In the genomic region with DNA sequence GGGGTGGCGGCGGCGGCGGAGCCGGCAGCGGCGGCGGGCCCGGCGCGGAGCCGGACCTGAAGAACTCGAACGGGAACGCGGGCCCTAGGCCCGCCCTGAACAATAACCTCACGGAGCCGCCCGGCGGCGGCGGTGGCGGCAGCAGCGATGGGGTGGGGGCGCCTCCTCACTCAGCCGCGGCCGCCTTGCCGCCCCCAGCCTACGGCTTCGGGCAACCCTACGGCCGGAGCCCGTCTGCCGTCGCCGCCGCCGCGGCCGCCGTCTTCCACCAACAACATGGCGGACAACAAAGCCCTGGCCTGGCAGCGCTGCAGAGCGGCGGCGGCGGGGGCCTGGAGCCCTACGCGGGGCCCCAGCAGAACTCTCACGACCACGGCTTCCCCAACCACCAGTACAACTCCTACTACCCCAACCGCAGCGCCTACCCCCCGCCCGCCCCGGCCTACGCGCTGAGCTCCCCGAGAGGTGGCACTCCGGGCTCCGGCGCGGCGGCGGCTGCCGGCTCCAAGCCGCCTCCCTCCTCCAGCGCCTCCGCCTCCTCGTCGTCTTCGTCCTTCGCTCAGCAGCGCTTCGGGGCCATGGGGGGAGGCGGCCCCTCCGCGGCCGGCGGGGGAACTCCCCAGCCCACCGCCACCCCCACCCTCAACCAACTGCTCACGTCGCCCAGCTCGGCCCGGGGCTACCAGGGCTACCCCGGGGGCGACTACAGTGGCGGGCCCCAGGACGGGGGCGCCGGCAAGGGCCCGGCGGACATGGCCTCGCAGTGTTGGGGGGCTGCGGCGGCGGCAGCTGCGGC, we compare ENCODE assay signal across 1 cellular context.
TF ChIP-seq lines count a peak whose summit lies in the region.

No MANE protein-coding gene starts in this region.

TF ChIP-seq in K562, 482 proteins besides CTCF, POLR2A, EP300 and RAD21 (continued from another document and continues in another):
- TF ChIP-seq, protein P1, sequence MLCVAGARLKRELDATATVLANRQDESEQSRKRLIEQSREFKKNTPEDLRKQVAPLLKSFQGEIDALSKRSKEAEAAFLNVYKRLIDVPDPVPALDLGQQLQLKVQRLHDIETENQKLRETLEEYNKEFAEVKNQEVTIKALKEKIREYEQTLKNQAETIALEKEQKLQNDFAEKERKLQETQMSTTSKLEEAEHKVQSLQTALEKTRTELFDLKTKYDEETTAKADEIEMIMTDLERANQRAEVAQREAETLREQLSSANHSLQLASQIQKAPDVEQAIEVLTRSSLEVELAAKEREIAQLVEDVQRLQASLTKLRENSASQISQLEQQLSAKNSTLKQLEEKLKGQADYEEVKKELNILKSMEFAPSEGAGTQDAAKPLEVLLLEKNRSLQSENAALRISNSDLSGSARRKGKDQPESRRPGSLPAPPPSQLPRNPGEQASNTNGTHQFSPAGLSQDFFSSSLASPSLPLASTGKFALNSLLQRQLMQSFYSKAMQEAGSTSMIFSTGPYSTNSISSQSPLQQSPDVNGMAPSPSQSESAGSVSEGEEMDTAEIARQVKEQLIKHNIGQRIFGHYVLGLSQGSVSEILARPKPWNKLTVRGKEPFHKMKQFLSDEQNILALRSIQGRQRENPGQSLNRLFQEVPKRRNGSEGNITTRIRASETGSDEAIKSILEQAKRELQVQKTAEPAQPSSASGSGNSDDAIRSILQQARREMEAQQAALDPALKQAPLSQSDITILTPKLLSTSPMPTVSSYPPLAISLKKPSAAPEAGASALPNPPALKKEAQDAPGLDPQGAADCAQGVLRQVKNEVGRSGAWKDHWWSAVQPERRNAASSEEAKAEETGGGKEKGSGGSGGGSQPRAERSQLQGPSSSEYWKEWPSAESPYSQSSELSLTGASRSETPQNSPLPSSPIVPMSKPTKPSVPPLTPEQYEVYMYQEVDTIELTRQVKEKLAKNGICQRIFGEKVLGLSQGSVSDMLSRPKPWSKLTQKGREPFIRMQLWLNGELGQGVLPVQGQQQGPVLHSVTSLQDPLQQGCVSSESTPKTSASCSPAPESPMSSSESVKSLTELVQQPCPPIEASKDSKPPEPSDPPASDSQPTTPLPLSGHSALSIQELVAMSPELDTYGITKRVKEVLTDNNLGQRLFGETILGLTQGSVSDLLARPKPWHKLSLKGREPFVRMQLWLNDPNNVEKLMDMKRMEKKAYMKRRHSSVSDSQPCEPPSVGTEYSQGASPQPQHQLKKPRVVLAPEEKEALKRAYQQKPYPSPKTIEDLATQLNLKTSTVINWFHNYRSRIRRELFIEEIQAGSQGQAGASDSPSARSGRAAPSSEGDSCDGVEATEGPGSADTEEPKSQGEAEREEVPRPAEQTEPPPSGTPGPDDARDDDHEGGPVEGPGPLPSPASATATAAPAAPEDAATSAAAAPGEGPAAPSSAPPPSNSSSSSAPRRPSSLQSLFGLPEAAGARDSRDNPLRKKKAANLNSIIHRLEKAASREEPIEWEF (CRISPR knock-in tag; IDR thresholded peaks at IDR 0.05) = no peak
- TF ChIP-seq SRSF3 (IDR thresholded peaks at IDR 0.05; ENCODE audit: insufficient read depth, low read length) = peak; percentile 82
- no peak for TF ChIP-seq KLF13 (tag; IDR thresholded peaks at IDR 0.05; ENCODE audit: borderline replicate concordance, low read depth)
- no peak for TF ChIP-seq SETDB1 (IDR thresholded peaks at IDR 0.05; ENCODE audit: low read length)
- no peak for TF ChIP-seq ZNF584 (CRISPR knock-in tag; IDR thresholded peaks at IDR 0.05; ENCODE audit: low read depth)
- TF ChIP-seq, protein P2, sequence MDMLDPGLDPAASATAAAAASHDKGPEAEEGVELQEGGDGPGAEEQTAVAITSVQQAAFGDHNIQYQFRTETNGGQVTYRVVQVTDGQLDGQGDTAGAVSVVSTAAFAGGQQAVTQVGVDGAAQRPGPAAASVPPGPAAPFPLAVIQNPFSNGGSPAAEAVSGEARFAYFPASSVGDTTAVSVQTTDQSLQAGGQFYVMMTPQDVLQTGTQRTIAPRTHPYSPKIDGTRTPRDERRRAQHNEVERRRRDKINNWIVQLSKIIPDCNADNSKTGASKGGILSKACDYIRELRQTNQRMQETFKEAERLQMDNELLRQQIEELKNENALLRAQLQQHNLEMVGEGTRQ (CRISPR knock-in tag; IDR thresholded peaks at IDR 0.05) = no peak
- TF ChIP-seq, protein P3, sequence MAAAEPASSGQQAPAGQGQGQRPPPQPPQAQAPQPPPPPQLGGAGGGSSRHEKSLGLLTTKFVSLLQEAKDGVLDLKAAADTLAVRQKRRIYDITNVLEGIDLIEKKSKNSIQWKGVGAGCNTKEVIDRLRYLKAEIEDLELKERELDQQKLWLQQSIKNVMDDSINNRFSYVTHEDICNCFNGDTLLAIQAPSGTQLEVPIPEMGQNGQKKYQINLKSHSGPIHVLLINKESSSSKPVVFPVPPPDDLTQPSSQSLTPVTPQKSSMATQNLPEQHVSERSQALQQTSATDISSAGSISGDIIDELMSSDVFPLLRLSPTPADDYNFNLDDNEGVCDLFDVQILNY (CRISPR knock-in tag; IDR thresholded peaks at IDR 0.05) = no peak
- no peak for TF ChIP-seq RCOR1 (IDR thresholded peaks at IDR 0.05; ENCODE audit: borderline replicate concordance in 1 of 2, low read depth in 2 of 2, low read length in 2 of 2)
- TF ChIP-seq POLR3A (IDR thresholded peaks at IDR 0.05; ENCODE audit: borderline replicate concordance, extremely low read depth, insufficient read depth, insufficient read length) = no peak
- no peak for TF ChIP-seq NCOA1 (IDR thresholded peaks at IDR 0.05; ENCODE audit: low read depth)
- TF ChIP-seq ZNF354B (CRISPR knock-in tag; IDR thresholded peaks at IDR 0.05) = no peak
- TF ChIP-seq HDAC2 (IDR thresholded peaks at IDR 0.05) = no peak
- no peak for TF ChIP-seq PTTG1 (tag; IDR thresholded peaks at IDR 0.05; ENCODE audit: low read depth)
- TF ChIP-seq, protein P4, sequence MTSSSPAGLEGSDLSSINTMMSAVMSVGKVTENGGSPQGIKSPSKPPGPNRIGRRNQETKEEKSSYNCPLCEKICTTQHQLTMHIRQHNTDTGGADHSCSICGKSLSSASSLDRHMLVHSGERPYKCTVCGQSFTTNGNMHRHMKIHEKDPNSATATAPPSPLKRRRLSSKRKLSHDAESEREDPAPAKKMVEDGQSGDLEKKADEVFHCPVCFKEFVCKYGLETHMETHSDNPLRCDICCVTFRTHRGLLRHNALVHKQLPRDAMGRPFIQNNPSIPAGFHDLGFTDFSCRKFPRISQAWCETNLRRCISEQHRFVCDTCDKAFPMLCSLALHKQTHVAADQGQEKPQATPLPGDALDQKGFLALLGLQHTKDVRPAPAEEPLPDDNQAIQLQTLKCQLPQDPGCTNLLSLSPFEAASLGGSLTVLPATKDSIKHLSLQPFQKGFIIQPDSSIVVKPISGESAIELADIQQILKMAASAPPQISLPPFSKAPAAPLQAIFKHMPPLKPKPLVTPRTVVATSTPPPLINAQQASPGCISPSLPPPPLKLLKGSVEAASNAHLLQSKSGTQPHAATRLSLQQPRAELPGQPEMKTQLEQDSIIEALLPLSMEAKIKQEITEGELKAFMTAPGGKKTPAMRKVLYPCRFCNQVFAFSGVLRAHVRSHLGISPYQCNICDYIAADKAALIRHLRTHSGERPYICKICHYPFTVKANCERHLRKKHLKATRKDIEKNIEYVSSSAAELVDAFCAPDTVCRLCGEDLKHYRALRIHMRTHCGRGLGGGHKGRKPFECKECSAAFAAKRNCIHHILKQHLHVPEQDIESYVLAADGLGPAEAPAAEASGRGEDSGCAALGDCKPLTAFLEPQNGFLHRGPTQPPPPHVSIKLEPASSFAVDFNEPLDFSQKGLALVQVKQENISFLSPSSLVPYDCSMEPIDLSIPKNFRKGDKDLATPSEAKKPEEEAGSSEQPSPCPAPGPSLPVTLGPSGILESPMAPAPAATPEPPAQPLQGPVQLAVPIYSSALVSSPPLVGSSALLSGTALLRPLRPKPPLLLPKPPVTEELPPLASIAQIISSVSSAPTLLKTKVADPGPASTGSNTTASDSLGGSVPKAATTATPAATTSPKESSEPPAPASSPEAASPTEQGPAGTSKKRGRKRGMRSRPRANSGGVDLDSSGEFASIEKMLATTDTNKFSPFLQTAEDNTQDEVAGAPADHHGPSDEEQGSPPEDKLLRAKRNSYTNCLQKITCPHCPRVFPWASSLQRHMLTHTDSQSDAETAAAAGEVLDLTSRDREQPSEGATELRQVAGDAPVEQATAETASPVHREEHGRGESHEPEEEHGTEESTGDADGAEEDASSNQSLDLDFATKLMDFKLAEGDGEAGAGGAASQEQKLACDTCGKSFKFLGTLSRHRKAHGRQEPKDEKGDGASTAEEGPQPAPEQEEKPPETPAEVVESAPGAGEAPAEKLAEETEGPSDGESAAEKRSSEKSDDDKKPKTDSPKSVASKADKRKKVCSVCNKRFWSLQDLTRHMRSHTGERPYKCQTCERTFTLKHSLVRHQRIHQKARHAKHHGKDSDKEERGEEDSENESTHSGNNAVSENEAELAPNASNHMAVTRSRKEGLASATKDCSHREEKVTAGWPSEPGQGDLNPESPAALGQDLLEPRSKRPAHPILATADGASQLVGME (CRISPR knock-in tag; IDR thresholded peaks at IDR 0.05) = no peak
- no peak for TF ChIP-seq BDP1 (IDR thresholded peaks at IDR 0.05; ENCODE audit: insufficient read depth, insufficient read length)
- TF ChIP-seq, protein P5, sequence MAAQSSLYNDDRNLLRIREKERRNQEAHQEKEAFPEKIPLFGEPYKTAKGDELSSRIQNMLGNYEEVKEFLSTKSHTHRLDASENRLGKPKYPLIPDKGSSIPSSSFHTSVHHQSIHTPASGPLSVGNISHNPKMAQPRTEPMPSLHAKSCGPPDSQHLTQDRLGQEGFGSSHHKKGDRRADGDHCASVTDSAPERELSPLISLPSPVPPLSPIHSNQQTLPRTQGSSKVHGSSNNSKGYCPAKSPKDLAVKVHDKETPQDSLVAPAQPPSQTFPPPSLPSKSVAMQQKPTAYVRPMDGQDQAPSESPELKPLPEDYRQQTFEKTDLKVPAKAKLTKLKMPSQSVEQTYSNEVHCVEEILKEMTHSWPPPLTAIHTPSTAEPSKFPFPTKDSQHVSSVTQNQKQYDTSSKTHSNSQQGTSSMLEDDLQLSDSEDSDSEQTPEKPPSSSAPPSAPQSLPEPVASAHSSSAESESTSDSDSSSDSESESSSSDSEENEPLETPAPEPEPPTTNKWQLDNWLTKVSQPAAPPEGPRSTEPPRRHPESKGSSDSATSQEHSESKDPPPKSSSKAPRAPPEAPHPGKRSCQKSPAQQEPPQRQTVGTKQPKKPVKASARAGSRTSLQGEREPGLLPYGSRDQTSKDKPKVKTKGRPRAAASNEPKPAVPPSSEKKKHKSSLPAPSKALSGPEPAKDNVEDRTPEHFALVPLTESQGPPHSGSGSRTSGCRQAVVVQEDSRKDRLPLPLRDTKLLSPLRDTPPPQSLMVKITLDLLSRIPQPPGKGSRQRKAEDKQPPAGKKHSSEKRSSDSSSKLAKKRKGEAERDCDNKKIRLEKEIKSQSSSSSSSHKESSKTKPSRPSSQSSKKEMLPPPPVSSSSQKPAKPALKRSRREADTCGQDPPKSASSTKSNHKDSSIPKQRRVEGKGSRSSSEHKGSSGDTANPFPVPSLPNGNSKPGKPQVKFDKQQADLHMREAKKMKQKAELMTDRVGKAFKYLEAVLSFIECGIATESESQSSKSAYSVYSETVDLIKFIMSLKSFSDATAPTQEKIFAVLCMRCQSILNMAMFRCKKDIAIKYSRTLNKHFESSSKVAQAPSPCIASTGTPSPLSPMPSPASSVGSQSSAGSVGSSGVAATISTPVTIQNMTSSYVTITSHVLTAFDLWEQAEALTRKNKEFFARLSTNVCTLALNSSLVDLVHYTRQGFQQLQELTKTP (IDR thresholded peaks at IDR 0.05; ENCODE audit: low read depth in 1 of 2, partially characterized antibody in 2 of 2) = no peak
- no peak for TF ChIP-seq ETV6 (IDR thresholded peaks at IDR 0.05; ENCODE audit: borderline replicate concordance in 1 of 2, low read depth in 2 of 2, low read length in 1 of 2)
- no peak; the same call in 1 of the 2 replicates for TF ChIP-seq ETV6 (CRISPR knock-in tag; IDR thresholded peaks at IDR 0.05; ENCODE audit: borderline replicate concordance)
- TF ChIP-seq, protein P6, sequence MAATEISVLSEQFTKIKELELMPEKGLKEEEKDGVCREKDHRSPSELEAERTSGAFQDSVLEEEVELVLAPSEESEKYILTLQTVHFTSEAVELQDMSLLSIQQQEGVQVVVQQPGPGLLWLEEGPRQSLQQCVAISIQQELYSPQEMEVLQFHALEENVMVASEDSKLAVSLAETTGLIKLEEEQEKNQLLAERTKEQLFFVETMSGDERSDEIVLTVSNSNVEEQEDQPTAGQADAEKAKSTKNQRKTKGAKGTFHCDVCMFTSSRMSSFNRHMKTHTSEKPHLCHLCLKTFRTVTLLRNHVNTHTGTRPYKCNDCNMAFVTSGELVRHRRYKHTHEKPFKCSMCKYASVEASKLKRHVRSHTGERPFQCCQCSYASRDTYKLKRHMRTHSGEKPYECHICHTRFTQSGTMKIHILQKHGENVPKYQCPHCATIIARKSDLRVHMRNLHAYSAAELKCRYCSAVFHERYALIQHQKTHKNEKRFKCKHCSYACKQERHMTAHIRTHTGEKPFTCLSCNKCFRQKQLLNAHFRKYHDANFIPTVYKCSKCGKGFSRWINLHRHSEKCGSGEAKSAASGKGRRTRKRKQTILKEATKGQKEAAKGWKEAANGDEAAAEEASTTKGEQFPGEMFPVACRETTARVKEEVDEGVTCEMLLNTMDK (IDR thresholded peaks at IDR 0.05; ENCODE audit: borderline replicate concordance, insufficient read depth, low read depth, low read length, poor library complexity, severe bottlenecking) = peak; percentile 20
- TF ChIP-seq ZNF217 (CRISPR knock-in tag; IDR thresholded peaks at IDR 0.05) = no peak
- TF ChIP-seq, protein P7, sequence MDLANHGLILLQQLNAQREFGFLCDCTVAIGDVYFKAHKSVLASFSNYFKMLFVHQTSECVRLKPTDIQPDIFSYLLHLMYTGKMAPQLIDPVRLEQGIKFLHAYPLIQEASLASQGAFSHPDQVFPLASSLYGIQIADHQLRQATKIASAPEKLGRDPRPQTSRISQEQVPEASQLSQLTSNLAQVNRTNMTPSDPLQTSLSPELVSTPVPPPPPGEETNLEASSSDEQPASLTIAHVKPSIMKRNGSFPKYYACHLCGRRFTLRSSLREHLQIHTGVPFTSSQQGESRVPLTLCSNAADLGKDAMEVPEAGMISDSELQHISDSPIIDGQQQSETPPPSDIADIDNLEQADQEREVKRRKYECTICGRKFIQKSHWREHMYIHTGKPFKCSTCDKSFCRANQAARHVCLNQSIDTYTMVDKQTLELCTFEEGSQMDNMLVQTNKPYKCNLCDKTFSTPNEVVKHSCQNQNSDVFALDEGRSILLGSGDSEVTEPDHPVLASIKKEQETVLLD (IDR thresholded peaks at IDR 0.05) = no peak
- TF ChIP-seq, protein P8, sequence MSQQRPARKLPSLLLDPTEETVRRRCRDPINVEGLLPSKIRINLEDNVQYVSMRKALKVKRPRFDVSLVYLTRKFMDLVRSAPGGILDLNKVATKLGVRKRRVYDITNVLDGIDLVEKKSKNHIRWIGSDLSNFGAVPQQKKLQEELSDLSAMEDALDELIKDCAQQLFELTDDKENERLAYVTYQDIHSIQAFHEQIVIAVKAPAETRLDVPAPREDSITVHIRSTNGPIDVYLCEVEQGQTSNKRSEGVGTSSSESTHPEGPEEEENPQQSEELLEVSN (IDR thresholded peaks at IDR 0.05; ENCODE audit: borderline replicate concordance in 1 of 2, extremely low read depth in 1 of 2, insufficient read depth in 1 of 2, insufficient read length in 1 of 2, low read depth in 1 of 2, low read length in 1 of 2, poor library complexity in 1 of 2, severe bottlenecking in 1 of 2) = peak in 1 of 2 experiments; percentile 7
- TF ChIP-seq JUN (IDR thresholded peaks at IDR 0.05; ENCODE audit: borderline replicate concordance, low read depth, low read length) = no peak
- TF ChIP-seq JUN (CRISPR knock-in tag; IDR thresholded peaks at IDR 0.05; ENCODE audit: borderline replicate concordance) = no peak
- TF ChIP-seq RBM22 (IDR thresholded peaks at IDR 0.05; ENCODE audit: low read depth, low read length, poor library complexity, severe bottlenecking) = peak; percentile 81
- no peak for TF ChIP-seq DMBX1 (CRISPR knock-in tag; IDR thresholded peaks at IDR 0.05; ENCODE audit: borderline replicate concordance)
- peak; percentile 43 for TF ChIP-seq RB1 (IDR thresholded peaks at IDR 0.05; ENCODE audit: low read depth)
